In the genomic region with DNA sequence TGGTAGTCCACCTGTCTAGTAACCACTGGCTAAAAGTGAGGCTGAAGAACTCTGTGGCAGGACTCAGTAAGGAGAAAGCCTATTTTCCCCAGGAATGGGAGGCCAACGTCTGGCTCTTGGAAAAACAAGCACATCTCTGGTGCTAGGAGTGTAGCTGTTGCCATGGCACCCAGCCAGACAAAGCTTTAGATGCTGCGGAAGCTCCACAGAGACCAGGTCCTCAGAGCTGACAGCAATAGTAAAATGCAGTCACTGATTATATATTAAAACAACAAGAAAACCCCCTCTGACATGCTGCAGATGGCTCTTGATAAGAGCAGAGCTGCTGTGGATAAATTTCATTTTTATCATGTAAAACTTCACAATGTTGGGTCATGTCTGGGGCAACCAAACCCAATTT, we compare ENCODE assay signal across 16 cellular contexts.
DNase-seq lines count a peak whose midpoint lies in the region; ATAC-seq and TF ChIP-seq lines count a peak whose summit lies in the region.
"Had no signal": no experiment of that assay in that cellular context is flagged by ENCODE, and none has a peak within 500 bp of the region (broad histone marks: within the 10 kb centered on the region; RNA-seq: fewer than 3 reads in every experiment).

No MANE protein-coding gene starts in this region.

- no peak overlapping the region for H3K27ac Mint-ChIP-seq in glutamatergic neuron (ENCODE audit: unreplicated experiment)
- H3K27ac Mint-ChIP-seq: activated naive CD8-positive, alpha-beta T cell; progenitor cell of endocrine pancreas had no signal

- TF ChIP-seq CTCF in glutamatergic neuron (IDR thresholded peaks at IDR 0.05; ENCODE audit: partially characterized antibody, unreplicated experiment) = no peak
- no peak for TF ChIP-seq CTCF in osteoblast (IDR thresholded peaks at IDR 0.05; ENCODE audit: extremely low read depth, low read depth, low read length)
- no peak for TF ChIP-seq CTCF in gastroesophageal sphincter (IDR thresholded peaks at IDR 0.05)

- H3K79me2 ChIP-seq in osteoblast (ENCODE audit: insufficient read depth, low read length) = no peaks in the 10 kb centered on the region

- H3K27me3 Mint-ChIP-seq in glutamatergic neuron (ENCODE audit: unreplicated experiment) = no peaks in the 10 kb centered on the region
- H3K27me3 Mint-ChIP-seq: activated naive CD8-positive, alpha-beta T cell had no signal

- ATAC-seq in GM19035 (IDR thresholded peaks at IDR 0.05; ENCODE audit: unreplicated experiment) (no peak), gastroesophageal sphincter (no peak), GM21529 (IDR thresholded peaks at IDR 0.05; ENCODE audit: unreplicated experiment) (no peak)

- H3K4me1 Mint-ChIP-seq in glutamatergic neuron (ENCODE audit: low read depth, unreplicated experiment) = no peaks in the 10 kb centered on the region

- no peak overlapping the region for H3K4me2 ChIP-seq in osteoblast (ENCODE audit: insufficient read depth, low read length)
- H3K4me2 ChIP-seq: KMS-11 had no signal

- no peaks in the 10 kb centered on the region for H4K20me1 ChIP-seq in osteoblast (ENCODE audit: insufficient read depth, low read length)

- DNase-seq in NCI-H128 (lab: John Stamatoyannopoulos, UW; ENCODE audit: unreplicated experiment) (peak; percentile 49), NCI-H69 (lab: John Stamatoyannopoulos, UW) (peak; percentile 10), glutamatergic neuron (peak; percentile 34), osteoblast (ENCODE audit: insufficient read length, low spot score, missing footprints) (peak; percentile 29)
- DNase-seq: activated CD4-positive, alpha-beta T cell treated with anti-CD3 and anti-CD28 coated beads for 4 hours; kidney glomerular epithelial cell; NCI-H146; NK-92 treated with Interleukin-12 subunit alpha and Interleukin-12 subunit beta, amount 100 ng/mL, for 24 hours; SHP77 treated with DMSO at 0.1 percent for 48 hours; T-helper 9 cell had no signal

- H3K4me3 Mint-ChIP-seq in glutamatergic neuron (ENCODE audit: unreplicated experiment) = no peak overlapping the region
- H3K4me3 Mint-ChIP-seq: activated naive CD8-positive, alpha-beta T cell had no signal

- no peaks in the 10 kb centered on the region for H3K36me3 ChIP-seq in osteoblast (ENCODE audit: insufficient read depth, low read length)
- H3K36me3 ChIP-seq in gastroesophageal sphincter = no peaks in the 10 kb centered on the region

- peaks cover 8% of the 10 kb centered on the region for H3K4me1 ChIP-seq in osteoblast (ENCODE audit: insufficient read depth, low read length)
- no peaks in the 10 kb centered on the region for H3K4me1 ChIP-seq in gastroesophageal sphincter

- TF ChIP-seq EP300 in gastroesophageal sphincter (IDR thresholded peaks at IDR 0.05) = no peak

- H3K4me3 ChIP-seq in osteoblast (ENCODE audit: insufficient read depth, low read length) = no peak overlapping the region
- no peak overlapping the region for H3K4me3 ChIP-seq in gastroesophageal sphincter

- no peak for TF ChIP-seq POLR2A in gastroesophageal sphincter (IDR thresholded peaks at IDR 0.05)

- 22% methylated on average over 2 of the region's 2 CpGs; no CpG with 5 or more reads in 1 of the 2 donors for WGBS in gastroesophageal sphincter (ENCODE audit: low coverage in 1 of 2), 2 donors

- no peak overlapping the region for H2AFZ ChIP-seq in osteoblast (ENCODE audit: low read length)

- no peaks in the 10 kb centered on the region for H3K9me3 ChIP-seq in osteoblast (ENCODE audit: low read depth, low read length)
- H3K9me3 ChIP-seq in gastroesophageal sphincter = no peaks in the 10 kb centered on the region

- H3K27me3 ChIP-seq in osteoblast (ENCODE audit: insufficient read depth, low read length) = no peaks in the 10 kb centered on the region
- no peaks in the 10 kb centered on the region for H3K27me3 ChIP-seq in gastroesophageal sphincter

- peaks cover 3% of the 10 kb centered on the region for H3K36me3 Mint-ChIP-seq in glutamatergic neuron (ENCODE audit: unreplicated experiment)
- H3K36me3 Mint-ChIP-seq: activated naive CD8-positive, alpha-beta T cell had no signal

- H3K27ac ChIP-seq in osteoblast (ENCODE audit: low read depth, low read length) = no peak overlapping the region
- no peak overlapping the region for H3K27ac ChIP-seq in gastroesophageal sphincter
- H3K27ac ChIP-seq: KMS-11 had no signal

- H3K9me3 Mint-ChIP-seq in glutamatergic neuron (ENCODE audit: unreplicated experiment) = peaks cover 2% of the 10 kb centered on the region
